Comparison of ENCODE assay signal across 8 cellular contexts in the genomic region with DNA sequence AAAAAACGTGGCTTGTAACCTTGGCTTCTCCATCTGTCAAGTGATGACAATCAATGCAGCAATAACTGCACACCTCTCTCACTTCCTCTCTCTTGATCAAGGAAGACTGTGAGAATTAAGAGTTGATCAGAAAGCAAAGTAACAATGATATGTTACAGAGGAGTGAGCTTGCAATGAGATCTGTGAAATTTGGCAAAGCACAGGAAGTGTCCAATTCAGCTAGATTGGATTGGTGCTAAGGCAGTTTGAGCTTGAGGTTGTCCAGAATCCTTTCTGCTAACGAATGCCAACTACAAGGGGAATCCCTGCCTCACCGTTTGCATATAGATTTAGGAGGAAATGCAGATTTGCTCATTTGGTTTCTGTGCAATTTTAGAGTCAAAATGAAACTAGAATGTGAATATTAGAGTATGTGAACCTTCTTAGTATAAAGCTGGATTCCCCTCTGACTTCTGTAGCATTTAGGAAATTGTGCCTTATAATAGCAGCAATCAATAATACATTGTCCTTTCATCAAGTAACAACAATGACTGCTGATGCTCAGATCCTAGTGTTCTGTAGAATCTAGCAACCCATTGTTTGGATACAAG.
DNase-seq lines count a peak whose midpoint lies in the region; ATAC-seq, FAIRE-seq and TF ChIP-seq lines count a peak whose summit lies in the region.

No MANE protein-coding gene starts in this region.

- peaks cover 4% of the 10 kb centered on the region for H3K9me3 Mint-ChIP-seq in mesothelial cell of epicardium

- no peak overlapping the region for H3K4me3 Mint-ChIP-seq in mesothelial cell of epicardium

- ATAC-seq in GM18498 (IDR thresholded peaks at IDR 0.05; ENCODE audit: unreplicated experiment) = peak; percentile 54
- ATAC-seq in GM19468 (IDR thresholded peaks at IDR 0.05; ENCODE audit: extremely low read depth, unreplicated experiment) = peak; percentile 51
- ATAC-seq in HG03280 (IDR thresholded peaks at IDR 0.05; ENCODE audit: unreplicated experiment) = peak; percentile 48

- H3K27me3 ChIP-seq in bronchial epithelial cell (ENCODE audit: control insufficient read depth, insufficient read depth, low read length) = no peaks in the 10 kb centered on the region

- H3K27me3 Mint-ChIP-seq in mesothelial cell of epicardium (ENCODE audit: low read depth) = no peaks in the 10 kb centered on the region

- H3K36me3 Mint-ChIP-seq in mesothelial cell of epicardium = no peaks in the 10 kb centered on the region

- peaks cover 13% of the 10 kb centered on the region for H3K4me1 Mint-ChIP-seq in mesothelial cell of epicardium

- FAIRE-seq in bronchial epithelial cell (lab: Jason Lieb, UNC) = peak; percentile 86

- no peak overlapping the region for H3K4me3 ChIP-seq in bronchial epithelial cell (ENCODE audit: low read depth, low read length)

- DNase-seq in bronchial epithelial cell (ENCODE audit: low read depth) = no peak
- DNase-seq in mesothelial cell of epicardium (ENCODE audit: low spot score in 2 of 2, unreplicated experiment in 2 of 2) = no peak
- DNase-seq in SK-N-DZ (ENCODE audit: low spot score) = no peak
- no peak for DNase-seq in DMS114 treated with DMSO at 0.1 percent for 48 hours (lab: John Stamatoyannopoulos, UW; ENCODE audit: unreplicated experiment)
- no peak for DNase-seq in NCI-H226

- H3K27ac Mint-ChIP-seq in mesothelial cell of epicardium = no peak overlapping the region

- H3K36me3 ChIP-seq in bronchial epithelial cell (ENCODE audit: control insufficient read depth, insufficient read depth, low read length) = no peaks in the 10 kb centered on the region

- no peak for TF ChIP-seq CTCF in bronchial epithelial cell (IDR thresholded peaks at IDR 0.05; ENCODE audit: insufficient read depth, low read length, severe bottlenecking)
- no peak for TF ChIP-seq CTCF in mesothelial cell of epicardium (IDR thresholded peaks at IDR 0.05; ENCODE audit: unreplicated experiment)
